In the genomic region with DNA sequence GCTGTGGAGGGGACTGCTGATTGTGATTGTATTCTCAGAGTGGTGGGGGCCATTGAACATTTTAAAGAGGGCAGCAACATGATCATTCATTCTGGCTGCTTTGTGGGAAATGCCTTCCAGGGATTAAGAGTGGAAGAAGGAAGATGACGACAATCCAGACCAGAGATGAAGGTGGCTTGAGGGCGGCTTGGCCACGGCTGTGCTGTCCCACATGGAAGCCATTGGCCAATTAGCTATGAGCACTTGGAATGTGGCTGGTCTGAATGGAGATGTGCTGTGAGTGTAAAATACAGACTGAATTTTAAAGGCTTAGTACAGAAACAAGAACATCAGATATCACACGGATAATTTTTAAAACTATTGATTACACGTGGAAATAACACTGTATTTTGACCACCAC, we compare ENCODE assay signal across 8 cellular contexts. TPM values are rescaled to one million over a fixed set of nuclear protein-coding genes. Genes with fewer than 3 reads are reported as not detected.
"Had no signal": no experiment of that assay in that cellular context is flagged by ENCODE, and none has a peak within 500 bp of the region (broad histone marks: within the 10 kb centered on the region; RNA-seq: fewer than 3 reads in every experiment).

No MANE protein-coding gene starts in this region.

- H2AFZ ChIP-seq: GM23248 had no signal

- ATAC-seq: K562 had no signal

- H3K27ac Mint-ChIP-seq: H9 had no signal

- H3K4me3 ChIP-seq: GM23248, K562 had no signal

- H3K27ac ChIP-seq: GM23248 had no signal

- DNase-seq: GM23248, H9, HCEC 1CT, IMR-90, KG1 had no signal

- H3K9me3 Mint-ChIP-seq: H9 had no signal

- H3K9ac ChIP-seq: GM23248 had no signal

- H3K4me3 Mint-ChIP-seq: H9 had no signal

RNA-seq across cellular contexts. Expression of a gene that starts 19.2 kb away (rescaled TPM):
- total RNA-seq: GM23248, H1, H9, HT-29, IMR-90, K562 had no signal
- polyA plus RNA-seq: GM23248, H1, K562 had no signal
